Comparison of ENCODE assay signal across 2 cellular contexts in the genomic region with DNA sequence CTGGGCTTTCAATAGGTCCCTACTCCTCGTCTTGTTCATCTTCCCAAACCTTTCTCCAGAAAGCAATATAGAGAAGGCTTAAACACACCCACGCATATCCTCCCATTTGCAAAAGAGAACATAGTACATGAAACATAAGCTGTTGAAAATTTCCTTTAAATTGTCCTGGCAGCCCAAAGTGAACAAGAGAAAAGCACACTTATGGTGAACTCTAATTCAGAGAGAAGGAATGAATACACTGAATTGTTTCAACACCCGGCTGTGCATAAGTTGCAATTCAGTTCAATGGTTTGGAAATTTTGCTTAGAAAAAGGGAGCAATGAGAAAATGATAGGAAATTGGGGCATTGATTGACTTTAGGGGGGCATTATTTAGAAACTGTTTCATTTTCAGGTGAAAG.
TF ChIP-seq lines count a peak whose summit lies in the region.

No MANE protein-coding gene starts in this region.

TF ChIP-seq in SK-N-SH, 30 proteins besides CTCF, POLR2A, EP300 and RAD21:
- TF ChIP-seq, protein P1, sequence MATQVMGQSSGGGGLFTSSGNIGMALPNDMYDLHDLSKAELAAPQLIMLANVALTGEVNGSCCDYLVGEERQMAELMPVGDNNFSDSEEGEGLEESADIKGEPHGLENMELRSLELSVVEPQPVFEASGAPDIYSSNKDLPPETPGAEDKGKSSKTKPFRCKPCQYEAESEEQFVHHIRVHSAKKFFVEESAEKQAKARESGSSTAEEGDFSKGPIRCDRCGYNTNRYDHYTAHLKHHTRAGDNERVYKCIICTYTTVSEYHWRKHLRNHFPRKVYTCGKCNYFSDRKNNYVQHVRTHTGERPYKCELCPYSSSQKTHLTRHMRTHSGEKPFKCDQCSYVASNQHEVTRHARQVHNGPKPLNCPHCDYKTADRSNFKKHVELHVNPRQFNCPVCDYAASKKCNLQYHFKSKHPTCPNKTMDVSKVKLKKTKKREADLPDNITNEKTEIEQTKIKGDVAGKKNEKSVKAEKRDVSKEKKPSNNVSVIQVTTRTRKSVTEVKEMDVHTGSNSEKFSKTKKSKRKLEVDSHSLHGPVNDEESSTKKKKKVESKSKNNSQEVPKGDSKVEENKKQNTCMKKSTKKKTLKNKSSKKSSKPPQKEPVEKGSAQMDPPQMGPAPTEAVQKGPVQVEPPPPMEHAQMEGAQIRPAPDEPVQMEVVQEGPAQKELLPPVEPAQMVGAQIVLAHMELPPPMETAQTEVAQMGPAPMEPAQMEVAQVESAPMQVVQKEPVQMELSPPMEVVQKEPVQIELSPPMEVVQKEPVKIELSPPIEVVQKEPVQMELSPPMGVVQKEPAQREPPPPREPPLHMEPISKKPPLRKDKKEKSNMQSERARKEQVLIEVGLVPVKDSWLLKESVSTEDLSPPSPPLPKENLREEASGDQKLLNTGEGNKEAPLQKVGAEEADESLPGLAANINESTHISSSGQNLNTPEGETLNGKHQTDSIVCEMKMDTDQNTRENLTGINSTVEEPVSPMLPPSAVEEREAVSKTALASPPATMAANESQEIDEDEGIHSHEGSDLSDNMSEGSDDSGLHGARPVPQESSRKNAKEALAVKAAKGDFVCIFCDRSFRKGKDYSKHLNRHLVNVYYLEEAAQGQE (IDR thresholded peaks at IDR 0.05; ENCODE audit: low read depth, low read length): no peak
- TF ChIP-seq CHD2 (IDR thresholded peaks at IDR 0.05; ENCODE audit: low read length, partially characterized antibody): no peak
- no peak for TF ChIP-seq ELF1 (IDR thresholded peaks at IDR 0.05)
- TF ChIP-seq, protein P2, sequence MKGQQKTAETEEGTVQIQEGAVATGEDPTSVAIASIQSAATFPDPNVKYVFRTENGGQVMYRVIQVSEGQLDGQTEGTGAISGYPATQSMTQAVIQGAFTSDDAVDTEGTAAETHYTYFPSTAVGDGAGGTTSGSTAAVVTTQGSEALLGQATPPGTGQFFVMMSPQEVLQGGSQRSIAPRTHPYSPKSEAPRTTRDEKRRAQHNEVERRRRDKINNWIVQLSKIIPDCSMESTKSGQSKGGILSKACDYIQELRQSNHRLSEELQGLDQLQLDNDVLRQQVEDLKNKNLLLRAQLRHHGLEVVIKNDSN (IDR thresholded peaks at IDR 0.05; ENCODE audit: borderline replicate concordance, low read depth): no peak
- TF ChIP-seq, protein P3, sequence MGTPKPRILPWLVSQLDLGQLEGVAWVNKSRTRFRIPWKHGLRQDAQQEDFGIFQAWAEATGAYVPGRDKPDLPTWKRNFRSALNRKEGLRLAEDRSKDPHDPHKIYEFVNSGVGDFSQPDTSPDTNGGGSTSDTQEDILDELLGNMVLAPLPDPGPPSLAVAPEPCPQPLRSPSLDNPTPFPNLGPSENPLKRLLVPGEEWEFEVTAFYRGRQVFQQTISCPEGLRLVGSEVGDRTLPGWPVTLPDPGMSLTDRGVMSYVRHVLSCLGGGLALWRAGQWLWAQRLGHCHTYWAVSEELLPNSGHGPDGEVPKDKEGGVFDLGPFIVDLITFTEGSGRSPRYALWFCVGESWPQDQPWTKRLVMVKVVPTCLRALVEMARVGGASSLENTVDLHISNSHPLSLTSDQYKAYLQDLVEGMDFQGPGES (IDR thresholded peaks at IDR 0.05; ENCODE audit: low read depth, low read length): no peak

TF ChIP-seq in SK-N-SH treated with all-trans-retinoic acid at 6 μM for 48 hours, 23 proteins besides CTCF, POLR2A, EP300 and RAD21 (continued from another document):
- TF ChIP-seq TCF4 (CRISPR knock-in tag; IDR thresholded peaks at IDR 0.05; ENCODE audit: borderline replicate concordance): no peak
- TF ChIP-seq ZFP3 (CRISPR knock-in tag; IDR thresholded peaks at IDR 0.05): no peak
- TF ChIP-seq SNAI2 (CRISPR knock-in tag; IDR thresholded peaks at IDR 0.05): no peak
- TF ChIP-seq ZFP30 (CRISPR knock-in tag; IDR thresholded peaks at IDR 0.05): no peak
- TF ChIP-seq ZNF70 (CRISPR knock-in tag; IDR thresholded peaks at IDR 0.05): no peak
- no peak for TF ChIP-seq ZNF565 (CRISPR knock-in tag; conservative IDR thresholded peaks at IDR 0.05; ENCODE audit: low read depth)
- TF ChIP-seq ESRRG (CRISPR knock-in tag; IDR thresholded peaks at IDR 0.05): no peak
- TF ChIP-seq, protein P4, sequence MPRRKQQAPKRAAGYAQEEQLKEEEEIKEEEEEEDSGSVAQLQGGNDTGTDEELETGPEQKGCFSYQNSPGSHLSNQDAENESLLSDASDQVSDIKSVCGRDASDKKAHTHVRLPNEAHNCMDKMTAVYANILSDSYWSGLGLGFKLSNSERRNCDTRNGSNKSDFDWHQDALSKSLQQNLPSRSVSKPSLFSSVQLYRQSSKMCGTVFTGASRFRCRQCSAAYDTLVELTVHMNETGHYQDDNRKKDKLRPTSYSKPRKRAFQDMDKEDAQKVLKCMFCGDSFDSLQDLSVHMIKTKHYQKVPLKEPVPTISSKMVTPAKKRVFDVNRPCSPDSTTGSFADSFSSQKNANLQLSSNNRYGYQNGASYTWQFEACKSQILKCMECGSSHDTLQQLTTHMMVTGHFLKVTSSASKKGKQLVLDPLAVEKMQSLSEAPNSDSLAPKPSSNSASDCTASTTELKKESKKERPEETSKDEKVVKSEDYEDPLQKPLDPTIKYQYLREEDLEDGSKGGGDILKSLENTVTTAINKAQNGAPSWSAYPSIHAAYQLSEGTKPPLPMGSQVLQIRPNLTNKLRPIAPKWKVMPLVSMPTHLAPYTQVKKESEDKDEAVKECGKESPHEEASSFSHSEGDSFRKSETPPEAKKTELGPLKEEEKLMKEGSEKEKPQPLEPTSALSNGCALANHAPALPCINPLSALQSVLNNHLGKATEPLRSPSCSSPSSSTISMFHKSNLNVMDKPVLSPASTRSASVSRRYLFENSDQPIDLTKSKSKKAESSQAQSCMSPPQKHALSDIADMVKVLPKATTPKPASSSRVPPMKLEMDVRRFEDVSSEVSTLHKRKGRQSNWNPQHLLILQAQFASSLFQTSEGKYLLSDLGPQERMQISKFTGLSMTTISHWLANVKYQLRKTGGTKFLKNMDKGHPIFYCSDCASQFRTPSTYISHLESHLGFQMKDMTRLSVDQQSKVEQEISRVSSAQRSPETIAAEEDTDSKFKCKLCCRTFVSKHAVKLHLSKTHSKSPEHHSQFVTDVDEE (CRISPR knock-in tag; IDR thresholded peaks at IDR 0.05): no peak
- no peak for TF ChIP-seq ARNTL (CRISPR knock-in tag; IDR thresholded peaks at IDR 0.05; ENCODE audit: borderline replicate concordance, low read depth)
- TF ChIP-seq PPARA (CRISPR knock-in tag; IDR thresholded peaks at IDR 0.05; ENCODE audit: borderline replicate concordance): no peak
- TF ChIP-seq ZNF8 (CRISPR knock-in tag; IDR thresholded peaks at IDR 0.05): no peak
- TF ChIP-seq RARB (CRISPR knock-in tag; IDR thresholded peaks at IDR 0.05): no peak
